Comparison of ENCODE assay signal across 27 cellular contexts in genomic region chr9:88464851-88465250, GRCh38.
A peak's percentile ranks its signal among the peaks of the same experiment; 100 is the strongest.
DNase-seq lines count a peak whose midpoint lies in the region; ATAC-seq, FAIRE-seq and TF ChIP-seq lines count a peak whose summit lies in the region.
"Had no signal": no experiment of that assay in that cellular context is flagged by ENCODE, and none has a peak within 500 bp of the region (broad histone marks: within the 10 kb centered on the region; RNA-seq: fewer than 3 reads in every experiment).

No MANE protein-coding gene starts in this region.

- H3K9ac ChIP-seq in keratinocyte (ENCODE audit: control insufficient read depth, extremely low read depth, insufficient read depth, low read length): no peak overlapping the region

- no peaks in the 10 kb centered on the region for H3K9me3 Mint-ChIP-seq in MCF 10A (ENCODE audit: unreplicated experiment)
- H3K9me3 Mint-ChIP-seq: activated T-cell treated with anti-CD3 and anti-CD28 coated beads, Interleukin-2, amount 50 U/mL, for 24 hours; CD4-positive, alpha-beta T cell; dendritic cell treated with granulocyte-macrophage colony-stimulating factor and Interleukin-4, amounts not matched to agents 40 ng/mL and 50 ng/mL, for 4 days; memory B cell had no signal

- TF ChIP-seq CTCF in MCF 10A (IDR thresholded peaks at IDR 0.05; ENCODE audit: unreplicated experiment) (no peak), breast epithelium (IDR thresholded peaks at IDR 0.05) (no peak), keratinocyte (optimal IDR thresholded peaks at IDR 0.05 in 1 of 3, IDR thresholded peaks at IDR 0.05 in 1 of 3, conservative IDR thresholded peaks at IDR 0.05 in 1 of 3; ENCODE audit: extremely low read depth in 1 of 3, insufficient read depth in 2 of 3, low read length in 3 of 3) (no peak)

- peak overlapping the region; percentile 48 for H3K4me2 ChIP-seq in keratinocyte (ENCODE audit: control insufficient read depth, extremely low read depth, insufficient read depth, low read depth, low read length)
- H3K4me2 ChIP-seq: PC-9 had no signal

- no peaks in the 10 kb centered on the region for H4K20me1 ChIP-seq in keratinocyte (ENCODE audit: control insufficient read depth, extremely low read depth, insufficient read depth, low read length)

- BruUV-seq in MCF 10A (replicated peaks; lab: Mats Ljungman, UMichigan): no TSS peak

- CTCF ChIA-PET in MCF 10A (lab: Yijun Ruan, JAX): interaction anchor here (1.1 kb wide), 1 partner anchor 10 kb away, joined by 4 read pairs; no protein-coding TSS in a partner anchor

- H3K4me1 Mint-ChIP-seq in MCF 10A (ENCODE audit: insufficient read depth, unreplicated experiment): peaks cover 31% of the 10 kb centered on the region
- H3K4me1 Mint-ChIP-seq: memory B cell had no signal

- POLR2A ChIA-PET in MCF 10A (lab: Yijun Ruan, JAX): interaction anchor here (0.6 to 1.1 kb wide), 3 partner anchors 10 to 194 kb away, joined by 3 read pairs; no protein-coding TSS in a partner anchor

- TF ChIP-seq POLR2A in breast epithelium (IDR thresholded peaks at IDR 0.05): no peak

- ATAC-seq in HG02938 (IDR thresholded peaks at IDR 0.05; ENCODE audit: unreplicated experiment): no peak
- ATAC-seq in GM21737 (IDR thresholded peaks at IDR 0.05; ENCODE audit: unreplicated experiment): no peak
- ATAC-seq in GM21367 (IDR thresholded peaks at IDR 0.05; ENCODE audit: unreplicated experiment): no peak
- ATAC-seq: heart right ventricle had no signal

- H3K27ac Mint-ChIP-seq in MCF 10A (ENCODE audit: low read depth, unreplicated experiment): no peak overlapping the region
- H3K27ac Mint-ChIP-seq: activated CD4-positive, alpha-beta T cell treated with anti-CD3 and anti-CD28 coated beads, Interleukin-2, amount 10 ng/mL, durations not matched to agents 24 days and 14 days; activated T-cell treated with anti-CD3 and anti-CD28 coated beads, Interleukin-2, amount 50 U/mL, for 24 hours; CD4-positive, alpha-beta T cell; dendritic cell treated with granulocyte-macrophage colony-stimulating factor and Interleukin-4, amounts not matched to agents 40 ng/mL and 50 ng/mL, for 4 days; memory B cell had no signal

- H3K36me3 ChIP-seq in breast epithelium (no peaks in the 10 kb centered on the region), keratinocyte (ENCODE audit: control insufficient read depth in 2 of 2, extremely low read depth in 1 of 2, insufficient read depth in 2 of 2, low read length in 2 of 2) (no peaks in the 10 kb centered on the region)

- H3K9me1 ChIP-seq in keratinocyte (ENCODE audit: control insufficient read depth, extremely low read depth, insufficient read depth, low read length): no peaks in the 10 kb centered on the region

- H3K27me3 ChIP-seq in breast epithelium (no peaks in the 10 kb centered on the region), keratinocyte (ENCODE audit: control insufficient read depth, extremely low read depth, insufficient read depth, low read length) (no peaks in the 10 kb centered on the region)
- H3K27me3 ChIP-seq: heart right ventricle, stomach, tibial artery had no signal

- H2AFZ ChIP-seq in keratinocyte (ENCODE audit: control insufficient read depth, low read length): no peak overlapping the region
- H2AFZ ChIP-seq: PC-9 had no signal

- H3K4me1 ChIP-seq in breast epithelium (no peaks in the 10 kb centered on the region), keratinocyte (ENCODE audit: control insufficient read depth, extremely low read depth, insufficient read depth, low read length) (peaks cover 37% of the 10 kb centered on the region)
- H3K4me1 ChIP-seq: heart right ventricle, tibial artery had no signal

- intact Hi-C loops in MCF 10A (cut with micrococcal nuclease) (no loop called here), breast epithelium (cut with DNase I; ENCODE audit: low total_unique reads) (no loop called here)

- peaks cover 33% of the 10 kb centered on the region for H3K79me2 ChIP-seq in keratinocyte (ENCODE audit: control insufficient read depth, insufficient read depth, low read length)

- H3K9me3 ChIP-seq in breast epithelium: no peaks in the 10 kb centered on the region
- H3K9me3 ChIP-seq in keratinocyte (ENCODE audit: control insufficient read depth, low read depth, low read length): no peaks in the 10 kb centered on the region
- H3K9me3 ChIP-seq: heart right ventricle, stomach, tibial artery had no signal

- H3K36me3 Mint-ChIP-seq in MCF 10A (ENCODE audit: insufficient read depth, unreplicated experiment): peaks cover 14% of the 10 kb centered on the region

- DNase-seq in MCF 10A (ENCODE audit: unreplicated experiment) (peak; percentile 11), breast epithelium (ENCODE audit: low spot score in 2 of 2) (no peak), dermis microvascular lymphatic vessel endothelial cell (ENCODE audit: low read depth in 2 of 2) (peak; percentile 52 to 66), keratinocyte (ENCODE audit: low read depth, low spot score) (no peak), HuH-7 (ENCODE audit: low spot score) (no peak)
- DNase-seq: 8988T; activated CD4-positive, alpha-beta T cell treated with anti-CD3 and anti-CD28 coated beads, Interleukin-2, amount 10 ng/mL, durations not matched to agents 24 days and 14 days; activated naive CD4-positive, alpha-beta T cell; activated T-cell treated with anti-CD3 and anti-CD28 coated beads, Interleukin-2, amount 50 U/mL, for 24 hours; amniotic stem cell; caudate nucleus; CD4-positive, alpha-beta T cell; heart right ventricle; NCI-H1092 treated with DMSO at 0.1 percent for 48 hours; NCI-H1930; NK-92 treated with Interleukin-12 subunit alpha and Interleukin-12 subunit beta, amount 100 ng/mL, for 24 hours; PC-9; SHP77; stomach; tibial artery had no signal

- dilution Hi-C loops in keratinocyte (cut with MboI; ENCODE audit: extremely low pct_ligation_motif_present, low sequenced_read_pairs): no loop called here

- H3K4me3 ChIP-seq in breast epithelium (no peak overlapping the region), keratinocyte (ENCODE audit: control insufficient read depth in 2 of 3, extremely low read depth in 1 of 3, insufficient read depth in 2 of 3, low read depth in 1 of 3, low read length in 3 of 3) (peak overlapping the region in 1 of 3 experiments; percentile 27)
- H3K4me3 ChIP-seq: heart right ventricle, PC-9, stomach, tibial artery had no signal

- H3K27ac ChIP-seq in breast epithelium (no peak overlapping the region), keratinocyte (ENCODE audit: control insufficient read depth, insufficient read depth, low read length) (peak overlapping the region; percentile 13)
- H3K27ac ChIP-seq: heart right ventricle, PC-9, stomach, tibial artery, VCaP had no signal

- FAIRE-seq in keratinocyte (lab: Jason Lieb, UNC): peak; percentile 71
- FAIRE-seq: H1 had no signal

- H3K4me3 Mint-ChIP-seq in MCF 10A (ENCODE audit: unreplicated experiment): no peak overlapping the region
- H3K4me3 Mint-ChIP-seq: activated CD4-positive, alpha-beta T cell treated with anti-CD3 and anti-CD28 coated beads, Interleukin-2, amount 10 ng/mL, durations not matched to agents 24 days and 14 days; activated T-cell treated with anti-CD3 and anti-CD28 coated beads, Interleukin-2, amount 50 U/mL, for 24 hours; CD4-positive, alpha-beta T cell; dendritic cell treated with granulocyte-macrophage colony-stimulating factor and Interleukin-4, amounts not matched to agents 40 ng/mL and 50 ng/mL, for 4 days; memory B cell had no signal

- no peaks in the 10 kb centered on the region for H3K27me3 Mint-ChIP-seq in MCF 10A (ENCODE audit: insufficient read depth, unreplicated experiment)
- H3K27me3 Mint-ChIP-seq: activated CD4-positive, alpha-beta T cell treated with anti-CD3 and anti-CD28 coated beads, Interleukin-2, amount 10 ng/mL, durations not matched to agents 24 days and 14 days; activated T-cell treated with anti-CD3 and anti-CD28 coated beads, Interleukin-2, amount 50 U/mL, for 24 hours; CD4-positive, alpha-beta T cell; dendritic cell treated with granulocyte-macrophage colony-stimulating factor and Interleukin-4, amounts not matched to agents 40 ng/mL and 50 ng/mL, for 4 days; memory B cell had no signal

Comparison
In these comparisons a context has a peak if more than half of its experiments do, and no peak if none do; other contexts are left out.
1. DNase-seq: peak in MCF 10A (single experiment) and dermis microvascular lymphatic vessel endothelial cell (2 of 2); none in breast epithelium (0 of 2), keratinocyte (single experiment) and HuH-7 (single experiment).